ENCODE assay signal across 17 cellular contexts in the genomic region with DNA sequence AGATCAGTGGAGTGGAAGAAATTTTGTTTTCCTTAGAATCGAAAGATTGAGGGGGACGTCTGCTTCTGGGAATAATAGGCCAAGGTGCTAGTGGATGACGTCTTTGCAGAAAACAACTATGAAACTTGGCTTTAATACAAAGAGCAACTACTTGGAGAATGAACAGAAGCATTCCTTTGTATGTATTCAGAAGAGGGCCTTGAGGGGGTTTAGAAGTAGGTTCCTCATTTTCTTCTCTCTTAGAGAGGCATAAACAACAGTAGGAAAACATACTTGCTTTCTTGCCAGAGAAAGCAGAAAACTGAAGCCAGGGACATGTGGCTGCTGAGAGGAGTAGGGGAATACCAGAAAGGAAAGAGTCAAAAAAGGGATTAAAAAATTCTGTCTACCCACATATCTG.
DNase-seq lines count a peak whose midpoint lies in the region; ATAC-seq and TF ChIP-seq lines count a peak whose summit lies in the region.
"Had no signal": no experiment of that assay in that cellular context is flagged by ENCODE, and none has a peak within 500 bp of the region (broad histone marks: within the 10 kb centered on the region; RNA-seq: fewer than 3 reads in every experiment).

No MANE protein-coding gene starts in this region.

- ATAC-seq in gastrocnemius medialis: no peak
- ATAC-seq: left lobe of liver; naive thymus-derived CD8-positive, alpha-beta T cell had no signal

- H2BK12ac ChIP-seq in mesenchymal stem cell (ENCODE audit: low read length in 2 of 2): no peak overlapping the region

- DNase-seq in AG09309 (ENCODE audit: low read depth) (peak; percentile 55), NCI-H226 (peak; percentile 27), epithelial cell of esophagus (ENCODE audit: low read depth) (peak; percentile 44), mesenchymal stem cell (peak; percentile 7), caudate nucleus (lab: John Stamatoyannopoulos, UW) (no peak), gastrocnemius medialis (no peak), NCI-H2171 (lab: John Stamatoyannopoulos, UW) (no peak), dermis blood vessel endothelial cell (no peak)
- DNase-seq: activated gamma-delta T cell treated with Interleukin-2 at 50 U/mL for 16 hours; AML-193; hypothalamus; MM.1S; naive thymus-derived CD8-positive, alpha-beta T cell; NCI-H2029; T-helper 1 cell had no signal

- TF ChIP-seq CTCF in AG09309 (IDR thresholded peaks at IDR 0.05; ENCODE audit: control insufficient read depth, insufficient read depth, low read depth, low read length, missing control alignments) (no peak), epithelial cell of esophagus (IDR thresholded peaks at IDR 0.05; ENCODE audit: insufficient read depth, low read depth, low read length, missing control alignments) (no peak), gastrocnemius medialis (IDR thresholded peaks at IDR 0.05 in 4 of 5, conservative IDR thresholded peaks at IDR 0.05 in 1 of 5) (no peak)

- H3K36me3 ChIP-seq in mesenchymal stem cell (ENCODE audit: control insufficient read depth in 1 of 2, insufficient read depth in 2 of 2, low read depth in 1 of 2, low read length in 2 of 2): no peaks in the 10 kb centered on the region
- H3K36me3 ChIP-seq in gastrocnemius medialis: no peaks in the 10 kb centered on the region
- H3K36me3 ChIP-seq: right atrium auricular region had no signal

- H3K4me1 ChIP-seq in mesenchymal stem cell (ENCODE audit: control insufficient read depth, insufficient read depth, low read depth, low read length): peaks cover 1% of the 10 kb centered on the region
- H3K4me1 ChIP-seq in gastrocnemius medialis: no peaks in the 10 kb centered on the region
- H3K4me1 ChIP-seq: right atrium auricular region had no signal

- H3K79me1 ChIP-seq in mesenchymal stem cell (replicated peaks; ENCODE audit: low read length, poor library complexity, severe bottlenecking): no peaks in the 10 kb centered on the region

- no peaks in the 10 kb centered on the region for H3K9me3 ChIP-seq in mesenchymal stem cell (ENCODE audit: control insufficient read depth, low read length)
- H3K9me3 ChIP-seq in gastrocnemius medialis: no peaks in the 10 kb centered on the region
- H3K9me3 ChIP-seq: right atrium auricular region had no signal

- no peak overlapping the region for H2AFZ ChIP-seq in mesenchymal stem cell (ENCODE audit: low read depth, low read length)

- intact Hi-C loops in gastrocnemius medialis (cut with DNase I; ENCODE audit: low total_unique reads): no loop called here

- no peak overlapping the region for H2BK120ac ChIP-seq in mesenchymal stem cell (ENCODE audit: low read depth, low read length)

- no peak overlapping the region for H3K9ac ChIP-seq in mesenchymal stem cell (ENCODE audit: low read length)

- H4K8ac ChIP-seq in mesenchymal stem cell (ENCODE audit: low read length): no peak overlapping the region

- H3K27ac ChIP-seq in mesenchymal stem cell (ENCODE audit: low read length, poor library complexity, severe bottlenecking) (no peak overlapping the region), caudate nucleus (ENCODE audit: low read depth, low read length) (no peak overlapping the region), gastrocnemius medialis (no peak overlapping the region)
- H3K27ac ChIP-seq: right atrium auricular region had no signal

- no peak overlapping the region for H2BK5ac ChIP-seq in mesenchymal stem cell (ENCODE audit: low read depth, low read length, poor library complexity, severe bottlenecking)

- no peak overlapping the region for H2BK15ac ChIP-seq in mesenchymal stem cell (ENCODE audit: low read depth, poor library complexity, severe bottlenecking)

- H2AK5ac ChIP-seq in mesenchymal stem cell (ENCODE audit: low read length, severe bottlenecking): no peak overlapping the region

- 100% methylated on average over 2 of the region's 3 CpGs for WGBS in mesenchymal stem cell

- no peak overlapping the region for H3K4me2 ChIP-seq in mesenchymal stem cell (ENCODE audit: low read length, poor library complexity, severe bottlenecking)

- no peak overlapping the region for H3K23ac ChIP-seq in mesenchymal stem cell (ENCODE audit: low read length in 2 of 2)

- no peak overlapping the region for H3K14ac ChIP-seq in mesenchymal stem cell (ENCODE audit: low read length in 2 of 2)

- H3K27me3 ChIP-seq in mesenchymal stem cell (ENCODE audit: control insufficient read depth in 1 of 2, insufficient read depth in 1 of 2, low read length in 2 of 2) (no peaks in the 10 kb centered on the region), gastrocnemius medialis (no peaks in the 10 kb centered on the region)
- H3K27me3 ChIP-seq: right atrium auricular region had no signal

- H3K4ac ChIP-seq in mesenchymal stem cell (ENCODE audit: low read depth in 1 of 2, low read length in 2 of 2): no peak overlapping the region

- TF ChIP-seq POLR2A in gastrocnemius medialis (IDR thresholded peaks at IDR 0.05): no peak

- no peak overlapping the region for H4K91ac ChIP-seq in mesenchymal stem cell (ENCODE audit: low read length)

- in situ Hi-C loops in gastrocnemius medialis (cut with MboI; ENCODE audit: low sequenced_read_pairs in 4 of 4): no loop called here

- H3K4me3 ChIP-seq in AG09309 (ENCODE audit: control insufficient read depth, low read depth, low read length): no peak overlapping the region
- H3K4me3 ChIP-seq in epithelial cell of esophagus (ENCODE audit: low read length): no peak overlapping the region
- H3K4me3 ChIP-seq in mesenchymal stem cell (ENCODE audit: insufficient read depth in 1 of 2, low read depth in 1 of 2, low read length in 2 of 2): no peak overlapping the region
- H3K4me3 ChIP-seq in gastrocnemius medialis: no peak overlapping the region
- H3K4me3 ChIP-seq: right atrium auricular region had no signal

- H3K18ac ChIP-seq in mesenchymal stem cell (ENCODE audit: low read depth in 1 of 2, low read length in 2 of 2): no peak overlapping the region

Comparison
In these comparisons a context has a peak if more than half of its experiments do, and no peak if none do; other contexts are left out.
1. DNase-seq: peak in AG09309 (single experiment), NCI-H226 (single experiment), epithelial cell of esophagus (single experiment) and mesenchymal stem cell (single experiment); none in caudate nucleus (0 of 61), gastrocnemius medialis (0 of 2), NCI-H2171 (single experiment) and dermis blood vessel endothelial cell (single experiment).